ENCODE assay signal across 8 cellular contexts in genomic region chr6:27830212-27830664, GRCh38.
A peak's percentile ranks its signal among the peaks of the same experiment; 100 is the strongest.
DNase-seq lines count a peak whose midpoint lies in the region; ATAC-seq and TF ChIP-seq lines count a peak whose summit lies in the region.

No MANE protein-coding gene starts in this region.

- H3K9me3 ChIP-seq in AG04450 (ENCODE audit: control insufficient read depth, insufficient read depth, low read length) (no peaks in the 10 kb centered on the region), muscle layer of colon (ENCODE audit: low read length) (no peaks in the 10 kb centered on the region)

- H3K27ac ChIP-seq in AG04450 (ENCODE audit: low read depth, low read length): peak overlapping the region; percentile 47
- H3K27ac ChIP-seq in muscle layer of colon (ENCODE audit: low read depth, low read length): peak overlapping the region; percentile 56

- POLR2A ChIA-PET in AG04450 (lab: Yijun Ruan, JAX) (interaction anchor here (0.6 to 3.6 kb wide), 11 partner anchors 8 to 63 kb away, joined by 3 to 36 read pairs (median 6); a partner anchor contains a TSS), MCF 10A (lab: Yijun Ruan, JAX) (interaction anchor here (0.6 to 11.9 kb wide), 24 partner anchors 8 to 1803 kb away, joined by 3 to 826 read pairs (median 6); a partner anchor contains a TSS)

- intact Hi-C loops in MCF 10A (cut with micrococcal nuclease): no loop called here

- no peaks in the 10 kb centered on the region for H3K27me3 Mint-ChIP-seq in MCF 10A (ENCODE audit: insufficient read depth, unreplicated experiment)

- no peaks in the 10 kb centered on the region for H3K9me3 Mint-ChIP-seq in MCF 10A (ENCODE audit: unreplicated experiment)

- peak overlapping the region; percentile 93 for H3K27ac Mint-ChIP-seq in MCF 10A (ENCODE audit: low read depth, unreplicated experiment)

- DNase-seq in AG04450 (ENCODE audit: low read depth, low spot score): no peak
- DNase-seq in Jurkat, Clone E6-1 (ENCODE audit: low read depth, low spot score): no peak
- DNase-seq in MCF 10A (ENCODE audit: unreplicated experiment): peak; percentile 30
- no peak for DNase-seq in pons (ENCODE audit: low spot score)
- no peak for DNase-seq in stimulated activated CD4-positive, alpha-beta T cell treated with anti-CD3 and anti-CD28 coated beads, Interleukin-4, amount 100 ng/mL, for 1 hour
- DNase-seq in AML-193 (lab: John Stamatoyannopoulos, UW): no peak

- peaks cover 9% of the 10 kb centered on the region for H3K4me1 ChIP-seq in muscle layer of colon (ENCODE audit: insufficient read depth, low read length)

- peak overlapping the region; percentile 88 for H3K4me3 Mint-ChIP-seq in MCF 10A (ENCODE audit: unreplicated experiment)

- TF ChIP-seq CTCF in AG04450 (IDR thresholded peaks at IDR 0.05; ENCODE audit: low read depth, low read length) (no peak), MCF 10A (IDR thresholded peaks at IDR 0.05; ENCODE audit: unreplicated experiment) (no peak)

- H3K4me1 Mint-ChIP-seq in MCF 10A (ENCODE audit: insufficient read depth, unreplicated experiment): peaks cover 19% of the 10 kb centered on the region

- H3K9ac ChIP-seq in muscle layer of colon (ENCODE audit: low read length): peak overlapping the region; percentile 54

- H3K27me3 ChIP-seq in AG04450 (ENCODE audit: control insufficient read depth, insufficient read depth, low read length) (no peaks in the 10 kb centered on the region), muscle layer of colon (ENCODE audit: control insufficient read depth in 1 of 2, insufficient read depth in 2 of 2, low read length in 2 of 2) (no peaks in the 10 kb centered on the region)

- BruUV-seq in MCF 10A (replicated peaks; lab: Mats Ljungman, UMichigan): no TSS peak

- ATAC-seq in esophagus mucosa: no peak

- H3K36me3 ChIP-seq in muscle layer of colon (ENCODE audit: insufficient read depth, low read length): no peaks in the 10 kb centered on the region

- H3K4me3 ChIP-seq in AG04450 (ENCODE audit: low read depth, low read length) (peak overlapping the region; percentile 60), muscle layer of colon (ENCODE audit: low read depth in 1 of 2, low read length in 2 of 2) (peak overlapping the region in 1 of 2 donors; percentile 67)
- H3K4me3 ChIP-seq in Jurkat, Clone E6-1 (ENCODE audit: low read length): peak overlapping the region; percentile 59

- peaks cover 31% of the 10 kb centered on the region for H3K36me3 Mint-ChIP-seq in MCF 10A (ENCODE audit: insufficient read depth, unreplicated experiment)

- CTCF ChIA-PET in AG04450 (lab: Charles Lee): no interaction called here
- CTCF ChIA-PET in MCF 10A (lab: Yijun Ruan, JAX): interaction anchor here (0.5 to 1.9 kb wide), 3 partner anchors 65 to 1709 kb away, joined by 3 to 16 read pairs (median 5); no protein-coding TSS in a partner anchor
